8 cellular contexts compared by ENCODE assay signal in the genomic region with DNA sequence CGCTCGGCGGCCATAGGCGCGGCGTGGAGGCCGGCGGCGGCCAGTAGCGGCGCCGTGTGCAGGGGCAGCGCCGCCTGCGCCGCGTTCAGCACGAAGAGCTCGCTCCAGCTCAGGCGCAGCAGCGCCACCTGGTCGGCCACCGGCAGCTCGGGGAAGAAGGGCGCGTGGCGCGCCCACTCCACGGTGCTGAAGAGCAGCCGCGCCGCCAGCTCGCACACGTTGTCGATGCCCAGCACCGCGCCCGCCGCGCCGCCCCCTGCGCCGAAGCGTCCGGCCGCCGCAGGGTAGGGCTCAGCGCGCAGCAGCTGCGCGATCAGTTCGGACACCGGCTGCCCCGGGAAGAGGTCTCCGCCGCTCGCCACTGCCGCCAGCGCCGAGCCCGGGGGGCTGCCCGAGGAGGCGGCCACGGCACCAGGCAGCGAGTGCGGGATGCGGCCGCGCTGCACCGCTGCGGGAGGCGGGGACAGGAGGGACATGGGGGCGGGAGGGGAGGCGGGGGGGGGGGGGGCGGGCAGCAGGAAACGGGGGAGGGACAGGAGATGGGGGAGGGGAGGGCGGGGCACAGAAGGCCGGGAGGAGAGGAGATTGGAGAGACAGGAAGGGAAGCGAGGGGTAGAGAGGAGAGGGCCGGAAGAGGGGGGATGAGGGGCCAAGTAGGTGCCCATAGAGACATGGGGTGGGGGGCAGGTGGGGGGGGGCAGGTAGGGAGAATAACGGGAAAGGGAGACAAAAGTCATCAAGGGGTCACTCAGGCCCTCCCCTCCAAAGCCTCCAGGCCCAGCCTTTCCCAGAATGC. TPM values are rescaled to one million over a fixed set of nuclear protein-coding genes. Genes with fewer than 3 reads are reported as not detected.
A peak's percentile ranks its signal among the peaks of the same experiment; 100 is the strongest.
DNase-seq lines count a peak whose midpoint lies in the region; ATAC-seq, FAIRE-seq and TF ChIP-seq lines count a peak whose summit lies in the region.

No MANE protein-coding gene starts in this region.

- H3K14ac ChIP-seq in neuronal stem cell (ENCODE audit: low read length) = peak overlapping the region; percentile 97

- H4K8ac ChIP-seq in neuronal stem cell (ENCODE audit: low read depth, low read length) = peak overlapping the region; percentile 72

- peaks cover 10 to 11% of the 10 kb centered on the region in 2 donors for H3K4me1 ChIP-seq in neuronal stem cell (ENCODE audit: control insufficient read depth in 2 of 2, insufficient read depth in 1 of 2, low read depth in 1 of 2, low read length in 2 of 2)

- H2AFZ ChIP-seq in neuronal stem cell (ENCODE audit: low read length) = no peak overlapping the region

- peak overlapping the region; percentile 98 for H3K23ac ChIP-seq in neuronal stem cell (ENCODE audit: low read depth, low read length, poor library complexity)

- H2BK5ac ChIP-seq in neuronal stem cell (ENCODE audit: low read length) = peak overlapping the region; percentile 95

- FAIRE-seq in RCC 7860 (lab: Jason Lieb, UNC) = no peak

- H3K27ac ChIP-seq in neuronal stem cell (replicated peaks; ENCODE audit: low read length) = peak overlapping the region; percentile 85
- H3K27ac ChIP-seq in substantia nigra (ENCODE audit: low read depth, low read length, poor library complexity, severe bottlenecking) = peak overlapping the region; percentile 35

- peak overlapping the region; percentile 93 for H3K4me2 ChIP-seq in neuronal stem cell (ENCODE audit: insufficient read depth, low read length, poor library complexity, severe bottlenecking)

- peak overlapping the region; percentile 96 for H2AK5ac ChIP-seq in neuronal stem cell (ENCODE audit: low read depth, low read length)

- H3K36me3 ChIP-seq in neuronal stem cell (replicated peaks in 1 of 2; ENCODE audit: control insufficient read depth in 2 of 2, insufficient read depth in 2 of 2, low read length in 2 of 2) = peaks cover 18 to 79% of the 10 kb centered on the region in 2 donors

- H3K9me3 ChIP-seq in neuronal stem cell (replicated peaks in 1 of 2; ENCODE audit: control insufficient read depth in 2 of 2, insufficient read depth in 1 of 2, low read depth in 1 of 2, low read length in 2 of 2) = no peaks in the 10 kb centered on the region

- WGBS in neuronal stem cell (ENCODE audit: extremely low coverage in 2 of 2, insufficient read length in 2 of 2, insufficient replicate concordance in 1 of 2), 2 donors = no CpG with 5 or more reads among the region's 81 CpGs

- H3K4me3 ChIP-seq in fibroblast of villous mesenchyme (ENCODE audit: low read depth, low read length) (peak overlapping the region; percentile 53), neuronal stem cell (ENCODE audit: low read length in 2 of 2) (peak overlapping the region; percentile 9 to 93)

- TF ChIP-seq CTCF in fibroblast of villous mesenchyme (IDR thresholded peaks at IDR 0.05; ENCODE audit: insufficient read depth, low read depth, low read length) = peak; percentile 31

- DNase-seq in NCI-H1436 (lab: John Stamatoyannopoulos, UW) (peak; percentile 45), NCI-H1436 treated with DMSO at 0.1 percent for 48 hours (lab: John Stamatoyannopoulos, UW) (no peak), RCC 7860 (ENCODE audit: low spot score) (peak; percentile 40), fibroblast of villous mesenchyme (ENCODE audit: low read depth) (peak; percentile 78), neuronal stem cell (ENCODE audit: low spot score) (peak; percentile 74), substantia nigra (lab: John Stamatoyannopoulos, UW) (peak in 37 of 49 donors; percentile 7 to 78 (median 36))
- peak; percentile 92 for DNase-seq in activated effector memory CD4-positive, alpha-beta T cell treated with anti-CD3 and anti-CD28 coated beads, Interleukin-2, amount 50 U/mL, for 16 hours

- peak overlapping the region; percentile 96 for H3K18ac ChIP-seq in neuronal stem cell (ENCODE audit: low read length)

- peak overlapping the region; percentile 96 for H3K9ac ChIP-seq in neuronal stem cell (ENCODE audit: low read depth, low read length, poor library complexity)

- peak overlapping the region; percentile 87 for H2BK120ac ChIP-seq in neuronal stem cell (ENCODE audit: low read depth, low read length)

- peak; percentile 63 for ATAC-seq in HG03460 (IDR thresholded peaks at IDR 0.05; ENCODE audit: unreplicated experiment)

- H3K79me1 ChIP-seq in neuronal stem cell (ENCODE audit: low read depth, low read length) = peaks cover 20% of the 10 kb centered on the region

- peak overlapping the region; percentile 94 for H2BK12ac ChIP-seq in neuronal stem cell (ENCODE audit: low read length)

- peak overlapping the region; percentile 89 for H2BK15ac ChIP-seq in neuronal stem cell (ENCODE audit: low read length)

- peak overlapping the region; percentile 76 for H3K4ac ChIP-seq in neuronal stem cell (ENCODE audit: low read length)

- H3K27me3 ChIP-seq in neuronal stem cell (ENCODE audit: control insufficient read depth in 3 of 3, insufficient read depth in 3 of 3, low read depth in 1 of 3, low read length in 3 of 3) = no peaks in the 10 kb centered on the region

- no peak overlapping the region for H4K91ac ChIP-seq in neuronal stem cell (ENCODE audit: low read depth, low read length, poor library complexity)

RNA-seq across cellular contexts. Expression of a gene that starts 9.8 kb away (rescaled TPM):
- total RNA-seq in fibroblast of villous mesenchyme = 3.9 and 6.1 TPM in 2 replicates
- 16.5 TPM for polyA plus RNA-seq in neuronal stem cell (2013, experiment 1 of 2)
- polyA plus RNA-seq in neuronal stem cell (2013, experiment 2 of 2) = 16.7 TPM

RNA-seq across cellular contexts. Expression of a gene that starts 9.9 kb away (rescaled TPM):
- 51.0 and 56.0 TPM in 2 replicates for total RNA-seq in fibroblast of villous mesenchyme
- 34.2 TPM for polyA plus RNA-seq in neuronal stem cell (2013, experiment 1 of 2)
- 34.5 TPM for polyA plus RNA-seq in neuronal stem cell (2013, experiment 2 of 2)

RNA-seq across cellular contexts. Expression of a gene that starts 20.7 kb away (rescaled TPM):
- total RNA-seq in fibroblast of villous mesenchyme = 18.1 and 23.8 TPM in 2 replicates
- polyA plus RNA-seq in neuronal stem cell (2013, experiment 1 of 2) = 10.0 TPM
- polyA plus RNA-seq in neuronal stem cell (2013, experiment 2 of 2) = 10.0 TPM

RNA-seq across cellular contexts. Expression of a gene that starts 28.7 kb away (rescaled TPM):
- total RNA-seq in fibroblast of villous mesenchyme = not detected in 2 replicates
- polyA plus RNA-seq in neuronal stem cell (2013, experiment 1 of 2) = 0.22 TPM
- polyA plus RNA-seq in neuronal stem cell (2013, experiment 2 of 2) = 0.50 TPM

RNA-seq across cellular contexts. Expression of a gene that starts 31.4 kb away (rescaled TPM):
- total RNA-seq in fibroblast of villous mesenchyme = 101 and 124 TPM in 2 replicates
- polyA plus RNA-seq in neuronal stem cell (2013, experiment 1 of 2) = 102 TPM
- 100.0 TPM for polyA plus RNA-seq in neuronal stem cell (2013, experiment 2 of 2)
